9 cellular contexts compared by ENCODE assay signal in genomic region chr2:65390134-65390533, GRCh38. TPM values are rescaled to one million over a fixed set of nuclear protein-coding genes. Genes with fewer than 3 reads are reported as not detected.
DNase-seq lines count a peak whose midpoint lies in the region; ATAC-seq and TF ChIP-seq lines count a peak whose summit lies in the region.
"Had no signal": no experiment of that assay in that cellular context is flagged by ENCODE, and none has a peak within 500 bp of the region (broad histone marks: within the 10 kb centered on the region; RNA-seq: fewer than 3 reads in every experiment).

No MANE protein-coding gene starts in this region.

- H3K36me3 Mint-ChIP-seq in activated T-cell treated with anti-CD3 and anti-CD28 coated beads, Interleukin-2, amount 50 U/mL, for 72 hours (ENCODE audit: insufficient read depth in 2 of 2): no peaks in the 10 kb centered on the region

- no peak overlapping the region for H3K4me3 ChIP-seq in BLaER1 treated with 17β-estradiol and CSF1 and Interleukin-3, amounts not matched to agents 10 nM and 100 nM
- H3K4me3 ChIP-seq: lower lobe of right lung had no signal

- peak overlapping the region in 1 of 2 donors; percentile 35 for H3K4me3 Mint-ChIP-seq in activated T-cell treated with anti-CD3 and anti-CD28 coated beads, Interleukin-2, amount 50 U/mL, for 72 hours

- peaks cover 40 to 69% (median 53%) of the 10 kb centered on the region in 10 experiments for H3K4me1 ChIP-seq in BLaER1 treated with 17β-estradiol and CSF1 and Interleukin-3, amounts not matched to agents 10 nM and 100 nM

- peak; percentile 63 for ATAC-seq in HG03025 (IDR thresholded peaks at IDR 0.05; ENCODE audit: low FRiP score, unreplicated experiment)
- ATAC-seq in activated T-cell treated with anti-CD3 and anti-CD28 coated beads, Interleukin-2, amount 50 U/mL, for 72 hours (replicated peaks in 1 of 2): peak; percentile 55 to 71

- peak; percentile 25 to 43 for DNase-seq in activated T-cell treated with anti-CD3 and anti-CD28 coated beads, Interleukin-2, amount 50 U/mL, for 72 hours
- DNase-seq in kidney tubule cell (ENCODE audit: low spot score) (no peak), retina (no peak), dermis blood vessel endothelial cell (no peak), anterior cingulate cortex (lab: John Stamatoyannopoulos, UW) (no peak)
- DNase-seq: lower lobe of right lung had no signal

- H3K27ac Mint-ChIP-seq in activated T-cell treated with anti-CD3 and anti-CD28 coated beads, Interleukin-2, amount 50 U/mL, for 72 hours: no peak overlapping the region

- H4K20me1 ChIP-seq in BLaER1 treated with 17β-estradiol and CSF1 and Interleukin-3, amounts not matched to agents 10 nM and 100 nM: peaks cover 83 to 100% (median 99%) of the 10 kb centered on the region in 11 experiments

- no peak overlapping the region for H3K9ac ChIP-seq in BLaER1 treated with 17β-estradiol and CSF1 and Interleukin-3, amounts not matched to agents 10 nM and 100 nM

- no peaks in the 10 kb centered on the region for H3K9me3 ChIP-seq in BLaER1 treated with 17β-estradiol and CSF1 and Interleukin-3, amounts not matched to agents 10 nM and 100 nM (replicated peaks in 1 of 11)
- H3K9me3 ChIP-seq: lower lobe of right lung had no signal

- H3K36me3 ChIP-seq in BLaER1 treated with 17β-estradiol and CSF1 and Interleukin-3, amounts not matched to agents 10 nM and 100 nM: peaks cover 0 to 5% (median 0%) of the 10 kb centered on the region in 11 experiments; a peak in 1 of 22 replicates
- H3K36me3 ChIP-seq: lower lobe of right lung had no signal

- no peaks in the 10 kb centered on the region for H3K27me3 ChIP-seq in BLaER1 treated with 17β-estradiol and CSF1 and Interleukin-3, amounts not matched to agents 10 nM and 100 nM

- H3K9me3 Mint-ChIP-seq in activated T-cell treated with anti-CD3 and anti-CD28 coated beads, Interleukin-2, amount 50 U/mL, for 72 hours: no peaks in the 10 kb centered on the region

- H3K27ac ChIP-seq in BLaER1 treated with 17β-estradiol and CSF1 and Interleukin-3, amounts not matched to agents 10 nM and 100 nM: no peak overlapping the region
- H3K27ac ChIP-seq: lower lobe of right lung had no signal

- peaks cover 18% of the 10 kb centered on the region for H3K4me1 Mint-ChIP-seq in activated T-cell treated with anti-CD3 and anti-CD28 coated beads, Interleukin-2, amount 50 U/mL, for 72 hours (ENCODE audit: low read depth)

- H3K4me2 ChIP-seq in BLaER1 treated with 17β-estradiol and CSF1 and Interleukin-3, amounts not matched to agents 10 nM and 100 nM: peak overlapping the region in 9 of 11 experiments; percentile 6 to 71 (median 65); a peak in 16 of 22 replicates

- TF ChIP-seq POLR2A in GM19099 (IDR thresholded peaks at IDR 0.05; ENCODE audit: extremely low read depth, insufficient read length, low read depth): peak; percentile 45

- peaks cover 21% of the 10 kb centered on the region for H3K27me3 Mint-ChIP-seq in activated T-cell treated with anti-CD3 and anti-CD28 coated beads, Interleukin-2, amount 50 U/mL, for 72 hours (ENCODE audit: low read depth)

RNA-seq across cellular contexts. Expression of gene SPRED2, which starts 42.3 kb away (rescaled TPM):
- total RNA-seq in activated T-cell treated with anti-CD3 and anti-CD28 coated beads, Interleukin-2, amount 50 U/mL, for 72 hours: 1 to 10 TPM; 3.1 to 4.3 TPM
- 2.2 and 4.8 TPM in 2 replicates for total RNA-seq in dermis blood vessel endothelial cell

Comparison
In these comparisons a context has a peak if more than half of its experiments do, and no peak if none do; other contexts are left out.
1. DNase-seq: peak in activated T-cell treated with anti-CD3 and anti-CD28 coated beads, Interleukin-2, amount 50 U/mL, for 72 hours (2 of 2); none in kidney tubule cell (single experiment), retina (single experiment), dermis blood vessel endothelial cell (single experiment) and anterior cingulate cortex (0 of 58).